In genomic region chr2:64860321-64860751, GRCh38 we compare ENCODE assay signal across 10 cellular contexts.
DNase-seq lines count a peak whose midpoint lies in the region; ATAC-seq and TF ChIP-seq lines count a peak whose summit lies in the region.
"Had no signal": no experiment of that assay in that cellular context is flagged by ENCODE, and none has a peak within 500 bp of the region (broad histone marks: within the 10 kb centered on the region; RNA-seq: fewer than 3 reads in every experiment).

No MANE protein-coding gene starts in this region.

- TF ChIP-seq CTCF in body of pancreas (IDR thresholded peaks at IDR 0.05) (no peak), gastrocnemius medialis (IDR thresholded peaks at IDR 0.05 in 4 of 5, conservative IDR thresholded peaks at IDR 0.05 in 1 of 5) (no peak), glutamatergic neuron (IDR thresholded peaks at IDR 0.05; ENCODE audit: partially characterized antibody, unreplicated experiment) (no peak), Calu3 (IDR thresholded peaks at IDR 0.05; ENCODE audit: unreplicated experiment) (no peak)

- H3K27ac ChIP-seq in body of pancreas (peak overlapping the region in 3 of 4 donors; percentile 82 to 88 (median 85)), gastrocnemius medialis (peak overlapping the region; percentile 87 to 98 (median 96))

- peak; percentile 42 for ATAC-seq in GM18502 (IDR thresholded peaks at IDR 0.05; ENCODE audit: poor library complexity, unreplicated experiment)
- ATAC-seq in HG03175 (IDR thresholded peaks at IDR 0.05; ENCODE audit: unreplicated experiment) = peak; percentile 39
- no peak for ATAC-seq in body of pancreas
- ATAC-seq in gastrocnemius medialis = no peak
- ATAC-seq: activated naive CD8-positive, alpha-beta T cell treated with anti-CD3 and anti-CD28 coated beads, Interleukin-2, amount 50 U/mL, for 24 hours had no signal

- H3K27me3 Mint-ChIP-seq in glutamatergic neuron (ENCODE audit: unreplicated experiment) = peaks cover 5% of the 10 kb centered on the region
- no peaks in the 10 kb centered on the region for H3K27me3 Mint-ChIP-seq in Calu3 (ENCODE audit: unreplicated experiment)

- TF ChIP-seq POLR2A in body of pancreas (IDR thresholded peaks at IDR 0.05) (no peak), gastrocnemius medialis (IDR thresholded peaks at IDR 0.05) (no peak)

- H3K27me3 ChIP-seq in body of pancreas (no peaks in the 10 kb centered on the region), gastrocnemius medialis (no peaks in the 10 kb centered on the region)

- CTCF ChIA-PET in Calu3 (lab: Charles Lee) = interaction anchor here (0.7 to 1.8 kb wide), 5 partner anchors 109 to 461 kb away, joined by 3 to 11 read pairs (median 6); partner anchors contain the start of gene SERTAD2

- in situ Hi-C loops in gastrocnemius medialis (cut with MboI; ENCODE audit: low sequenced_read_pairs in 4 of 4) = loop anchor here (5.0 to 25.0 kb wide), 9 partner anchors 108 to 523 kb away; partner anchors contain the start of gene AFTPH (in 1 of the 4)

- H3K9me3 Mint-ChIP-seq in glutamatergic neuron (ENCODE audit: unreplicated experiment) (peaks cover 8% of the 10 kb centered on the region), Calu3 (ENCODE audit: low read depth, unreplicated experiment) (no peaks in the 10 kb centered on the region)
- H3K9me3 Mint-ChIP-seq: activated naive CD8-positive, alpha-beta T cell treated with anti-CD3 and anti-CD28 coated beads, Interleukin-2, amount 50 U/mL, for 24 hours; nephron had no signal

- H3K36me3 ChIP-seq in body of pancreas (replicated peaks in 1 of 2; ENCODE audit: insufficient read depth in 1 of 2, low read depth in 2 of 2) (no peaks in the 10 kb centered on the region), gastrocnemius medialis (no peaks in the 10 kb centered on the region)

- H3K4me3 ChIP-seq in body of pancreas (no peak overlapping the region), gastrocnemius medialis (peak overlapping the region in 3 of 4 donors; percentile 55 to 59 (median 57))

- H3K36me3 Mint-ChIP-seq in glutamatergic neuron (ENCODE audit: unreplicated experiment) (no peaks in the 10 kb centered on the region), Calu3 (ENCODE audit: insufficient read depth, unreplicated experiment) (peaks cover 5% of the 10 kb centered on the region)

- H3K4me3 Mint-ChIP-seq in glutamatergic neuron (ENCODE audit: unreplicated experiment) (no peak overlapping the region), Calu3 (ENCODE audit: low read depth, unreplicated experiment) (no peak overlapping the region)
- H3K4me3 Mint-ChIP-seq: activated naive CD8-positive, alpha-beta T cell treated with anti-CD3 and anti-CD28 coated beads, Interleukin-2, amount 50 U/mL, for 24 hours had no signal

- H3K4me1 ChIP-seq in body of pancreas (peaks cover 39% of the 10 kb centered on the region), gastrocnemius medialis (peaks cover 26 to 45% of the 10 kb centered on the region in 2 donors)

- DNase-seq in body of pancreas (no peak), gastrocnemius medialis (no peak), NCI-H2227 (lab: John Stamatoyannopoulos, UW; ENCODE audit: unreplicated experiment) (no peak), DMS 273 treated with DMSO at 0.1 percent for 48 hours (lab: John Stamatoyannopoulos, UW) (no peak), glutamatergic neuron (no peak), Calu3 (no peak)
- DNase-seq: activated naive CD8-positive, alpha-beta T cell treated with anti-CD3 and anti-CD28 coated beads, Interleukin-2, amount 50 U/mL, for 24 hours had no signal

- intact Hi-C loops in body of pancreas (cut with DNase I) (loop anchor here (10.0 kb wide), 1 partner anchor 216 kb away; no protein-coding TSS in a partner anchor), gastrocnemius medialis (cut with DNase I; ENCODE audit: low total_unique reads) (loop anchor here (5.0 kb wide), 1 partner anchor 253 kb away; no protein-coding TSS in a partner anchor), Calu3 (cut with micrococcal nuclease; ENCODE audit: unreplicated experiment) (loop anchor here (5.0 kb wide), 1 partner anchor 108 kb away; no protein-coding TSS in a partner anchor)

- 79 to 93% methylated on average over 9 of the region's 9 CpGs for WGBS in body of pancreas, 2 donors

- H3K27ac Mint-ChIP-seq in glutamatergic neuron (ENCODE audit: unreplicated experiment) = no peak overlapping the region
- no peak overlapping the region for H3K27ac Mint-ChIP-seq in Calu3 (ENCODE audit: unreplicated experiment)
- H3K27ac Mint-ChIP-seq: activated naive CD8-positive, alpha-beta T cell treated with anti-CD3 and anti-CD28 coated beads, Interleukin-2, amount 50 U/mL, for 24 hours; nephron had no signal

- H3K9me3 ChIP-seq in body of pancreas (no peaks in the 10 kb centered on the region), gastrocnemius medialis (no peaks in the 10 kb centered on the region)

- BruUV-seq in Calu3 (replicated peaks; lab: Mats Ljungman, UMichigan) = no TSS peak

- H3K4me1 Mint-ChIP-seq in glutamatergic neuron (ENCODE audit: low read depth, unreplicated experiment) = peaks cover 24% of the 10 kb centered on the region
- peaks cover 10% of the 10 kb centered on the region for H3K4me1 Mint-ChIP-seq in Calu3 (ENCODE audit: low read depth, unreplicated experiment)

Comparison
In these comparisons a context has a peak if more than half of its experiments do, and no peak if none do; other contexts are left out.
1. ATAC-seq: peak in GM18502 (single experiment) and HG03175 (single experiment); none in body of pancreas (single experiment) and gastrocnemius medialis (0 of 2).
2. H3K4me3 ChIP-seq: peak in gastrocnemius medialis (3 of 4); none in body of pancreas (0 of 2).